In the genomic region with DNA sequence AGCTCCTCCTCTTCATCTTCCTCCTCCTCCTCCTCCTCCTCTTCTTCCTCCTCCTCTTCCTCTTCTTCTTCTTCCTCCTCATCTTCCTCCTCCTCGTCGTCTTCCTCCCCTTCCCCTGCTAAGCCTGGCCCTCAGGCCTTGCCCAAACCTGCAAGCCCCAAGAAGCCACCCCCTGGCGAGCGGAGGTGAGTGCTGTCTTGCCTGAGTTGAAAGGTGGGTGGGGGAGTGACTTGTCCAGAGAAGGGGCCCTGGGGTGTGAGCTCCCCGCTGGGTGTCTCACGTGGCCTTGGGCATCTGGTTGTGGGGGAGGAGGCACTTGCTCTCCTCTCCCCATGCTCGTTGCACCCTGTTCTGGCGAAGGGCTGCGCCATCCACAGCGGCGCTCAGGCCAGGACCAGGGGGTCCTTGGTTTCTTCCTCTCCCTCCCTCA, we compare ENCODE assay signal across 19 cellular contexts. TPM values are rescaled to one million over a fixed set of nuclear protein-coding genes. Genes with fewer than 3 reads are reported as not detected.
DNase-seq lines count a peak whose midpoint lies in the region; ATAC-seq and TF ChIP-seq lines count a peak whose summit lies in the region.
"Had no signal": no experiment of that assay in that cellular context is flagged by ENCODE, and none has a peak within 500 bp of the region (broad histone marks: within the 10 kb centered on the region; RNA-seq: fewer than 3 reads in every experiment).

No MANE protein-coding gene starts in this region.

- POLR2A ChIA-PET in CD4-positive, alpha-beta T cell (lab: Charles Lee) = interaction anchor here (0.6 to 1.0 kb wide), 2 partner anchors 17 to 799 kb away, joined by 3 to 6 read pairs; a partner anchor contains a TSS
- POLR2A ChIA-PET in RWPE1 (lab: Yijun Ruan, JAX; ENCODE audit: low non-redundant PET) = interaction anchor here (1.0 to 1.6 kb wide), 3 partner anchors 9 to 16 kb away, joined by 4 to 12 read pairs (median 5); a partner anchor contains a TSS

- peaks cover 95% of the 10 kb centered on the region for H3K36me3 ChIP-seq in WERI-Rb-1

- CTCF ChIA-PET in CD4-positive, alpha-beta T cell (lab: Charles Lee) = no interaction called here
- CTCF ChIA-PET in RWPE1 (lab: Yijun Ruan, JAX) = interaction anchor here (0.6 to 2.2 kb wide), 2 partner anchors 99 to 395 kb away, joined by 9 read pairs; no protein-coding TSS in a partner anchor

- H3K9me3 ChIP-seq in CD4-positive, alpha-beta T cell (ENCODE audit: control insufficient read depth, low read length) = no peaks in the 10 kb centered on the region
- H3K9me3 ChIP-seq in WERI-Rb-1 (ENCODE audit: severe bottlenecking) = no peaks in the 10 kb centered on the region
- H3K9me3 ChIP-seq: heart right ventricle had no signal

- peaks cover 19% of the 10 kb centered on the region for H3K4me1 Mint-ChIP-seq in CD4-positive, alpha-beta T cell (ENCODE audit: low read depth)
- H3K4me1 Mint-ChIP-seq: activated naive CD8-positive, alpha-beta T cell treated with anti-CD3 and anti-CD28 coated beads, Interleukin-2, amount 10 ng/mL, durations not matched to agents 7 days and 5 days had no signal

- DNase-seq in CD4-positive, alpha-beta T cell = no peak
- DNase-seq in RWPE1 (ENCODE audit: low spot score) = no peak
- no peak for DNase-seq in sciatic nerve (ENCODE audit: low spot score)
- DNase-seq in WERI-Rb-1 = no peak
- DNase-seq in glomerular visceral epithelial cell (ENCODE audit: extremely low spot score) = no peak
- no peak for DNase-seq in MV-4-11 (lab: John Stamatoyannopoulos, UW)
- no peak for DNase-seq in GM19240 (ENCODE audit: insufficient read length, low spot score)
- DNase-seq: activated naive CD8-positive, alpha-beta T cell treated with anti-CD3 and anti-CD28 coated beads, Interleukin-2, amount 10 ng/mL, durations not matched to agents 7 days and 5 days; effector CD8-positive, alpha-beta T cell; heart right ventricle; NCI-H446 treated with DMSO at 0.1 percent for 48 hours; stimulated activated naive CD4-positive, alpha-beta T cell had no signal

- H3K4me3 ChIP-seq in WERI-Rb-1 (ENCODE audit: low read depth, low read length) = no peak overlapping the region
- H3K4me3 ChIP-seq: heart right ventricle had no signal

- ATAC-seq in CD4-positive, alpha-beta T cell (ENCODE audit: poor library complexity) = no peak
- peak; percentile 1 for ATAC-seq in esophagus mucosa
- peak; percentile 1 for ATAC-seq in sciatic nerve

- no peak overlapping the region for H3K4me3 Mint-ChIP-seq in CD4-positive, alpha-beta T cell
- H3K4me3 Mint-ChIP-seq: activated naive CD8-positive, alpha-beta T cell treated with anti-CD3 and anti-CD28 coated beads, Interleukin-2, amount 10 ng/mL, durations not matched to agents 7 days and 5 days; B cell; T-helper 2 cell treated with Interferon-gamma antibody and Interleukin-4, amounts not matched to agents 5 μg/mL and 100 μg/mL, for 36 hours had no signal

- no peak overlapping the region for H3K27ac ChIP-seq in CD4-positive, alpha-beta T cell (ENCODE audit: low read depth, low read length)
- H3K27ac ChIP-seq in RWPE1 (peak overlapping the region; percentile 93), WERI-Rb-1 (no peak overlapping the region)
- H3K27ac ChIP-seq: parathyroid adenoma had no signal

- H3K36me3 Mint-ChIP-seq in CD4-positive, alpha-beta T cell (ENCODE audit: low read depth) = peaks cover 99% of the 10 kb centered on the region

- TF ChIP-seq CTCF in CD4-positive, alpha-beta T cell (IDR thresholded peaks at IDR 0.05) = no peak
- TF ChIP-seq CTCF in RWPE1 (conservative IDR thresholded peaks at IDR 0.05; ENCODE audit: low read depth) = no peak
- TF ChIP-seq CTCF in WERI-Rb-1 (IDR thresholded peaks at IDR 0.05; ENCODE audit: low read depth, low read length) = no peak

- peak overlapping the region; percentile 64 for H3K27ac Mint-ChIP-seq in CD4-positive, alpha-beta T cell
- H3K27ac Mint-ChIP-seq: activated naive CD8-positive, alpha-beta T cell treated with anti-CD3 and anti-CD28 coated beads, Interleukin-2, amount 10 ng/mL, durations not matched to agents 7 days and 5 days; T-helper 2 cell treated with Interferon-gamma antibody and Interleukin-4, amounts not matched to agents 5 μg/mL and 100 μg/mL, for 36 hours had no signal

- no peaks in the 10 kb centered on the region for H3K9me3 Mint-ChIP-seq in CD4-positive, alpha-beta T cell
- H3K9me3 Mint-ChIP-seq: activated naive CD8-positive, alpha-beta T cell treated with anti-CD3 and anti-CD28 coated beads, Interleukin-2, amount 10 ng/mL, durations not matched to agents 7 days and 5 days; T-helper 2 cell treated with Interferon-gamma antibody and Interleukin-4, amounts not matched to agents 5 μg/mL and 100 μg/mL, for 36 hours had no signal

- no peaks in the 10 kb centered on the region for H3K27me3 ChIP-seq in CD4-positive, alpha-beta T cell (ENCODE audit: control insufficient read depth, insufficient read depth, low read length)
- no peaks in the 10 kb centered on the region for H3K27me3 ChIP-seq in WERI-Rb-1 (ENCODE audit: insufficient read depth, low read depth, severe bottlenecking)
- H3K27me3 ChIP-seq: heart right ventricle had no signal

- H3K27me3 Mint-ChIP-seq in CD4-positive, alpha-beta T cell = no peaks in the 10 kb centered on the region
- H3K27me3 Mint-ChIP-seq: activated naive CD8-positive, alpha-beta T cell treated with anti-CD3 and anti-CD28 coated beads, Interleukin-2, amount 10 ng/mL, durations not matched to agents 7 days and 5 days; B cell had no signal

- intact Hi-C loops in CD4-positive, alpha-beta T cell (cut with DNase I, micrococcal nuclease) = no loop called here
- intact Hi-C loops in sciatic nerve (cut with DNase I) = no loop called here

RNA-seq across cellular contexts. Expression of a gene that starts 8.0 kb away (rescaled TPM):
- 100 to 1,000 TPM; 102 to 103 TPM for total RNA-seq in CD4-positive, alpha-beta T cell
- total RNA-seq in esophagus mucosa (310 TPM), sciatic nerve (228 TPM)

RNA-seq across cellular contexts. Expression of a gene that starts 16.7 kb away (rescaled TPM):
- total RNA-seq in CD4-positive, alpha-beta T cell = 1,000 to 10,000 TPM; 1,187 to 1,199 TPM
- total RNA-seq in esophagus mucosa (280 TPM), sciatic nerve (931 TPM)

RNA-seq across cellular contexts. Expression of a gene that starts 18.2 kb away (rescaled TPM):
- not detected for total RNA-seq in CD4-positive, alpha-beta T cell
- total RNA-seq in esophagus mucosa (not detected), sciatic nerve (not detected)
- total RNA-seq: B cell, HT1080 had no signal

RNA-seq across cellular contexts. Expression of a gene that starts 29.2 kb away (rescaled TPM):
- total RNA-seq in CD4-positive, alpha-beta T cell = not detected
- total RNA-seq in esophagus mucosa = not detected
- not detected for total RNA-seq in sciatic nerve
- total RNA-seq: activated CD8-positive, alpha-beta memory T cell treated with anti-CD3 and anti-CD28 coated beads for 36 hours; activated naive CD8-positive, alpha-beta T cell treated with anti-CD3 and anti-CD28 coated beads, Interleukin-2, amount 10 ng/mL, durations not matched to agents 7 days and 5 days; B cell; H4; heart right ventricle; HT1080 had no signal

RNA-seq across cellular contexts. Expression of a gene that starts 47.9 kb away (rescaled TPM):
- total RNA-seq in CD4-positive, alpha-beta T cell = not detected
- total RNA-seq in esophagus mucosa (6.9 TPM), sciatic nerve (0.40 TPM)
- total RNA-seq: H4, HT1080 had no signal
